ENCODE assay signal across 8 cellular contexts in genomic region chr4:102343964-102344519, GRCh38. TPM values are rescaled to one million over a fixed set of nuclear protein-coding genes. Genes with fewer than 3 reads are reported as not detected.
DNase-seq lines count a peak whose midpoint lies in the region; ATAC-seq and TF ChIP-seq lines count a peak whose summit lies in the region.

No MANE protein-coding gene starts in this region.

- TSS peak; percentile 36 for BruUV-seq in PC-3 (replicated peaks; lab: Mats Ljungman, UMichigan)

- H3K79me1 ChIP-seq in mesendoderm (ENCODE audit: low read length), result no peaks in the 10 kb centered on the region

- H2AFZ ChIP-seq in PC-3 (ENCODE audit: low read length), result peak overlapping the region; percentile 98

- H4K20me1 ChIP-seq in PC-3 (ENCODE audit: low read length), result no peaks in the 10 kb centered on the region

- H2BK5ac ChIP-seq in mesendoderm (ENCODE audit: low read length), result peak overlapping the region; percentile 69

- no peak overlapping the region for H2AK5ac ChIP-seq in mesendoderm (ENCODE audit: low read length)

- H3K4me2 ChIP-seq in PC-3 (ENCODE audit: low read length) (peak overlapping the region; percentile 98), mesendoderm (ENCODE audit: low read length) (peak overlapping the region; percentile 58)

- no peaks in the 10 kb centered on the region for H3K9me3 ChIP-seq in PC-3 (ENCODE audit: low read length)
- no peaks in the 10 kb centered on the region for H3K9me3 ChIP-seq in suprapubic skin

- peaks cover 52% of the 10 kb centered on the region for H3K4me1 Mint-ChIP-seq in activated CD8-positive, alpha-beta memory T cell treated with anti-CD3 and anti-CD28 coated beads, Interleukin-2, amount 10 ng/mL, durations not matched to agents 7 days and 5 days

- WGBS in mesendoderm (ENCODE audit: extremely low coverage, insufficient coverage, low lambda C conversion rate), result no CpG with 5 or more reads among the region's 21 CpGs
- 4% methylated on average over 21 of the region's 21 CpGs for WGBS in suprapubic skin

- H3K4me3 ChIP-seq in PC-3 (ENCODE audit: low read length) (peak overlapping the region; percentile 82), cardiac fibroblast (replicated peaks in 1 of 2; ENCODE audit: low read depth in 2 of 2, low read length in 2 of 2) (peak overlapping the region; percentile 69 to 72), mesendoderm (ENCODE audit: low read length) (peak overlapping the region; percentile 47), suprapubic skin (peak overlapping the region; percentile 80)

- peak overlapping the region; percentile 95 for H3K27ac Mint-ChIP-seq in activated CD8-positive, alpha-beta memory T cell treated with anti-CD3 and anti-CD28 coated beads, Interleukin-2, amount 10 ng/mL, durations not matched to agents 7 days and 5 days

- TF ChIP-seq CTCF in PC-3 (conservative IDR thresholded peaks at IDR 0.05; ENCODE audit: low read depth, low read length) (no peak), cardiac fibroblast (IDR thresholded peaks at IDR 0.05; ENCODE audit: low read depth, low read length) (no peak), suprapubic skin (IDR thresholded peaks at IDR 0.05) (no peak)

- no peak for TF ChIP-seq EP300 in suprapubic skin (IDR thresholded peaks at IDR 0.05)

- H3K9ac ChIP-seq in PC-3 (ENCODE audit: low read length) (peak overlapping the region; percentile 52), mesendoderm (ENCODE audit: low read length) (peak overlapping the region; percentile 74)

- peak overlapping the region; percentile 60 for H3K18ac ChIP-seq in mesendoderm (ENCODE audit: low read length)

- H3K4me3 Mint-ChIP-seq in activated CD8-positive, alpha-beta memory T cell treated with anti-CD3 and anti-CD28 coated beads, Interleukin-2, amount 10 ng/mL, durations not matched to agents 7 days and 5 days, result peak overlapping the region; percentile 84

- no peak overlapping the region for H2BK120ac ChIP-seq in mesendoderm (ENCODE audit: low read depth, low read length)

- H3K36me3 Mint-ChIP-seq in activated CD8-positive, alpha-beta memory T cell treated with anti-CD3 and anti-CD28 coated beads, Interleukin-2, amount 10 ng/mL, durations not matched to agents 7 days and 5 days, result peaks cover 24% of the 10 kb centered on the region

- peak; percentile 41 for DNase-seq in activated CD8-positive, alpha-beta memory T cell treated with anti-CD3 and anti-CD28 coated beads, Interleukin-2, amount 10 ng/mL, durations not matched to agents 7 days and 5 days
- DNase-seq in activated CD8-positive, alpha-beta memory T cell treated with anti-CD3 and anti-CD28 coated beads, Interleukin-2, amount 50 U/mL, for 48 hours, result no peak
- DNase-seq in PC-3, result peak; percentile 47
- peak in 1 of 2 donors; percentile 53 for DNase-seq in cardiac fibroblast (ENCODE audit: low read depth in 2 of 2)
- no peak for DNase-seq in mesendoderm
- no peak for DNase-seq in suprapubic skin (ENCODE audit: low spot score in 2 of 2)
- no peak for DNase-seq in NCI-H524 treated with DMSO at 0.1 percent for 48 hours (lab: John Stamatoyannopoulos, UW)

- no peak overlapping the region for H3K23ac ChIP-seq in mesendoderm (ENCODE audit: low read length)

- no peaks in the 10 kb centered on the region for H3F3A ChIP-seq in PC-3 (ENCODE audit: low read length, unreplicated experiment)

- peaks cover 5% of the 10 kb centered on the region; the same call in 1 of the 2 replicates for H3K4me1 ChIP-seq in PC-3 (ENCODE audit: insufficient read depth, low read length)
- H3K4me1 ChIP-seq in mesendoderm (ENCODE audit: control insufficient read depth, low read depth, low read length), result peaks cover 7% of the 10 kb centered on the region
- H3K4me1 ChIP-seq in suprapubic skin, result peaks cover 24% of the 10 kb centered on the region

- no peaks in the 10 kb centered on the region for H3K9me3 Mint-ChIP-seq in activated CD8-positive, alpha-beta memory T cell treated with anti-CD3 and anti-CD28 coated beads, Interleukin-2, amount 10 ng/mL, durations not matched to agents 7 days and 5 days (ENCODE audit: low read depth)

- no peak for TF ChIP-seq POLR2A in suprapubic skin (IDR thresholded peaks at IDR 0.05)

- H4K5ac ChIP-seq in mesendoderm (ENCODE audit: low read length), result no peak overlapping the region

- H3K36me3 ChIP-seq in PC-3 (ENCODE audit: low read depth, low read length), result no peaks in the 10 kb centered on the region
- H3K36me3 ChIP-seq in mesendoderm (ENCODE audit: control insufficient read depth, insufficient read depth, low read length), result no peaks in the 10 kb centered on the region
- H3K36me3 ChIP-seq in suprapubic skin, result no peaks in the 10 kb centered on the region

- no peaks in the 10 kb centered on the region for H3K9me2 ChIP-seq in PC-3 (replicated peaks; ENCODE audit: low read length)

- no peak overlapping the region for H2BK15ac ChIP-seq in mesendoderm (replicated peaks; ENCODE audit: low read depth)

- POLR2A ChIA-PET in PC-3 (lab: Charles Lee; ENCODE audit: unreplicated experiment), result interaction anchor here (0.6 kb wide), 1 partner anchor 676 kb away, joined by 11 read pairs; no protein-coding TSS in a partner anchor

- peak overlapping the region; percentile 89 for H3K56ac ChIP-seq in mesendoderm (ENCODE audit: low read length)

- no peaks in the 10 kb centered on the region for H3K27me3 ChIP-seq in PC-3 (ENCODE audit: low read length)
- H3K27me3 ChIP-seq in mesendoderm (ENCODE audit: insufficient read depth, low read length, poor library complexity), result no peaks in the 10 kb centered on the region
- no peaks in the 10 kb centered on the region for H3K27me3 ChIP-seq in suprapubic skin

- no peak overlapping the region for H4K8ac ChIP-seq in mesendoderm (ENCODE audit: low read depth, low read length)

- intact Hi-C loops in PC-3 (cut with micrococcal nuclease), result no loop called here

- H3K79me2 ChIP-seq in PC-3 (ENCODE audit: low read length) (peaks cover 10% of the 10 kb centered on the region; the same call in 1 of the 2 replicates), mesendoderm (ENCODE audit: control insufficient read depth, insufficient read depth, low read length) (peaks cover 13% of the 10 kb centered on the region)

- no peaks in the 10 kb centered on the region for H3K27me3 Mint-ChIP-seq in activated CD8-positive, alpha-beta memory T cell treated with anti-CD3 and anti-CD28 coated beads, Interleukin-2, amount 10 ng/mL, durations not matched to agents 7 days and 5 days

- ATAC-seq in activated CD8-positive, alpha-beta memory T cell treated with anti-CD3 and anti-CD28 coated beads, Interleukin-2, amount 10 ng/mL, durations not matched to agents 7 days and 5 days, result no peak
- ATAC-seq in HG03066 (IDR thresholded peaks at IDR 0.05; ENCODE audit: low read depth, unreplicated experiment), result peak; percentile 34
- peak; percentile 57 for ATAC-seq in PC-3

- H3K4ac ChIP-seq in mesendoderm (ENCODE audit: low read depth, low read length), result peak overlapping the region; percentile 82

- CTCF ChIA-PET in activated CD8-positive, alpha-beta memory T cell treated with anti-CD3 and anti-CD28 coated beads, Interleukin-2, amount 10 ng/mL, durations not matched to agents 7 days and 5 days (lab: Charles Lee), result interaction anchor here (1.1 to 3.7 kb wide), 7 partner anchors 8 to 747 kb away, joined by 3 to 28 read pairs (median 5); partner anchors contain the start of gene UBE2D3
- CTCF ChIA-PET in PC-3 (lab: Charles Lee), result no interaction called here

- H3K27ac ChIP-seq in PC-3 (ENCODE audit: low read length) (no peak overlapping the region), mesendoderm (ENCODE audit: low read depth, low read length) (peak overlapping the region; percentile 80), suprapubic skin (peak overlapping the region; percentile 85)

RNA-seq across cellular contexts. Expression of gene SLC39A8, which starts 1.2 kb away (rescaled TPM):
- 10 to 100 TPM; 60.3 to 66.2 TPM for total RNA-seq in activated CD8-positive, alpha-beta memory T cell treated with anti-CD3 and anti-CD28 coated beads, Interleukin-2, amount 10 ng/mL, durations not matched to agents 7 days and 5 days
- total RNA-seq in PC-3 (2014; rRNA removed), result 15.8 and 19.5 TPM in 2 replicates
- polyA plus RNA-seq in mesendoderm (2013, experiment 1 of 2), result 99.2 TPM
- 97.9 TPM for polyA plus RNA-seq in mesendoderm (2013, experiment 2 of 2)
- 10 to 100 TPM; 15.0 to 24.1 (median 20.2) TPM for total RNA-seq in suprapubic skin

Comparison
In these comparisons a context has a peak if more than half of its experiments do, and no peak if none do; other contexts are left out.
1. DNase-seq: peak in activated CD8-positive, alpha-beta memory T cell treated with anti-CD3 and anti-CD28 coated beads, Interleukin-2, amount 10 ng/mL, durations not matched to agents 7 days and 5 days (single experiment) and PC-3 (single experiment); none in activated CD8-positive, alpha-beta memory T cell treated with anti-CD3 and anti-CD28 coated beads, Interleukin-2, amount 50 U/mL, for 48 hours (single experiment), mesendoderm (single experiment), suprapubic skin (0 of 2) and NCI-H524 treated with DMSO at 0.1 percent for 48 hours (single experiment).
2. Peak in every context shown above with its lines, with median percentiles within 50 percentile points of each other: H3K4me3 ChIP-seq.